ENCODE assay signal across 1 cellular context in genomic region chr10:94093286-94093905, GRCh38.
TF ChIP-seq lines count a peak whose summit lies in the region.

No MANE protein-coding gene starts in this region.

TF ChIP-seq in SK-N-SH, 30 proteins besides CTCF, POLR2A, EP300 and RAD21 (continued from another document):
- TF ChIP-seq FOXM1 (IDR thresholded peaks at IDR 0.05; ENCODE audit: low read depth) (no peak), RFX5 (IDR thresholded peaks at IDR 0.05; ENCODE audit: low read length) (no peak), NFIC (IDR thresholded peaks at IDR 0.05; ENCODE audit: borderline replicate concordance) (no peak), GATA2 (CRISPR knock-in tag; IDR thresholded peaks at IDR 0.05) (no peak), FOSL2 (IDR thresholded peaks at IDR 0.05; ENCODE audit: borderline replicate concordance, low read depth) (no peak), GABPA (IDR thresholded peaks at IDR 0.05; ENCODE audit: low read depth) (no peak), JUND (IDR thresholded peaks at IDR 0.05) (no peak), TEAD4 (IDR thresholded peaks at IDR 0.05; ENCODE audit: borderline replicate concordance, insufficient read depth) (no peak), FOXJ3 (CRISPR knock-in tag; IDR thresholded peaks at IDR 0.05) (no peak)
- TF ChIP-seq, protein P1, sequence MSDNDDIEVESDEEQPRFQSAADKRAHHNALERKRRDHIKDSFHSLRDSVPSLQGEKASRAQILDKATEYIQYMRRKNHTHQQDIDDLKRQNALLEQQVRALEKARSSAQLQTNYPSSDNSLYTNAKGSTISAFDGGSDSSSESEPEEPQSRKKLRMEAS (IDR thresholded peaks at IDR 0.05; ENCODE audit: low read depth): no peak
- TF ChIP-seq, protein P2, sequence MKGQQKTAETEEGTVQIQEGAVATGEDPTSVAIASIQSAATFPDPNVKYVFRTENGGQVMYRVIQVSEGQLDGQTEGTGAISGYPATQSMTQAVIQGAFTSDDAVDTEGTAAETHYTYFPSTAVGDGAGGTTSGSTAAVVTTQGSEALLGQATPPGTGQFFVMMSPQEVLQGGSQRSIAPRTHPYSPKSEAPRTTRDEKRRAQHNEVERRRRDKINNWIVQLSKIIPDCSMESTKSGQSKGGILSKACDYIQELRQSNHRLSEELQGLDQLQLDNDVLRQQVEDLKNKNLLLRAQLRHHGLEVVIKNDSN (IDR thresholded peaks at IDR 0.05; ENCODE audit: borderline replicate concordance, low read depth): no peak
